19 cellular contexts compared by ENCODE assay signal in the genomic region with DNA sequence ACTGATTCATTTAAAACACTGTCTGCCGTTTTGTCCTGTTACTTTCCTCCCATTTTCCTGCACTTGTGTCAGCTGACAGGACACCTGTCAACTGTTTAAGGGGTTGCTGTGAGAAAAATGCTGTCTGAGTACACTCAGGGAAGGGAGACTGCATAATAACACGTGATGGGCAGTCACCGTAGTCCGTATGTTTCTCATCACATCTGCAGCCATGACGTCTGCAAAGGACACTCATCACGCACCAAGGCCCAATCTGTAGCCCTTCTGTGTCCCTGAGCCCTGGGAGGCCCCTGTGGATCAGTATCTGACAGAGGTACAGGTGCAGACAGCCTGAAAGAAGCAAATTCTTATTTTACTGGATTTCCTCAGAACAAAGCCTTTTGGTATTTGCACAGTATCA.
"Had no signal": no experiment of that assay in that cellular context is flagged by ENCODE, and none has a peak within 500 bp of the region (broad histone marks: within the 10 kb centered on the region; RNA-seq: fewer than 3 reads in every experiment).

No MANE protein-coding gene starts in this region.

- DNase-seq: activated B cell treated with CpG ODN at 0.5 μM for 24 hours; activated CD4-positive, alpha-beta T cell treated with anti-CD3 and anti-CD28 coated beads for 1 hour; activated CD4-positive, alpha-beta T cell treated with anti-CD3 and anti-CD28 coated beads, Interleukin-2, amount 10 ng/mL, durations not matched to agents 24 days and 14 days; activated CD4-positive, alpha-beta T cell treated with anti-CD3 and anti-CD28 coated beads, Interleukin-2, amount 50 U/mL, for 48 hours; activated gamma-delta T cell; activated naive CD4-positive, alpha-beta T cell treated with anti-CD3 and anti-CD28 coated beads for 36 hours; activated T-cell treated with anti-CD3 and anti-CD28 coated beads, Interleukin-2, amount 50 U/mL, for 4 hours; amygdala; brain microvascular endothelial cell; cerebellar nuclear complex; NCI-H1092; NCI-H1436 treated with DMSO at 0.1 percent for 48 hours; NCI-H1930; NCI-H446; PC-3; SHP77; T-helper 2 cell; T1000 had no signal

- H3K4me3 Mint-ChIP-seq: activated B cell treated with CpG ODN at 0.5 μM for 24 hours; activated CD4-positive, alpha-beta T cell treated with anti-CD3 and anti-CD28 coated beads, Interleukin-2, amount 10 ng/mL, durations not matched to agents 24 days and 14 days; activated naive CD4-positive, alpha-beta T cell treated with anti-CD3 and anti-CD28 coated beads for 36 hours; activated naive CD8-positive, alpha-beta T cell; activated T-cell treated with anti-CD3 and anti-CD28 coated beads, Interleukin-2, amount 50 U/mL, for 4 hours had no signal

- H3K27me3 Mint-ChIP-seq: activated B cell treated with CpG ODN at 0.5 μM for 24 hours; activated CD4-positive, alpha-beta T cell treated with anti-CD3 and anti-CD28 coated beads, Interleukin-2, amount 10 ng/mL, durations not matched to agents 24 days and 14 days; activated naive CD8-positive, alpha-beta T cell had no signal

- ATAC-seq: activated T-cell treated with anti-CD3 and anti-CD28 coated beads, Interleukin-2, amount 50 U/mL, for 4 hours; PC-3 had no signal

- H3K27ac Mint-ChIP-seq: activated B cell treated with CpG ODN at 0.5 μM for 24 hours; activated CD4-positive, alpha-beta T cell treated with anti-CD3 and anti-CD28 coated beads, Interleukin-2, amount 10 ng/mL, durations not matched to agents 24 days and 14 days; activated naive CD4-positive, alpha-beta T cell treated with anti-CD3 and anti-CD28 coated beads for 36 hours; activated naive CD8-positive, alpha-beta T cell had no signal

- H3K36me3 Mint-ChIP-seq: activated naive CD8-positive, alpha-beta T cell had no signal

- H3K4me1 Mint-ChIP-seq: activated B cell treated with CpG ODN at 0.5 μM for 24 hours; activated CD4-positive, alpha-beta T cell treated with anti-CD3 and anti-CD28 coated beads, Interleukin-2, amount 10 ng/mL, durations not matched to agents 24 days and 14 days had no signal
